Comparison of ENCODE assay signal across 1 cellular context in genomic region chr1:63103682-63104081, GRCh38.
TF ChIP-seq lines count a peak whose summit lies in the region.

No MANE protein-coding gene starts in this region.

TF ChIP-seq in WTC11, 78 proteins besides CTCF, POLR2A, EP300 and RAD21 (continued from another document):
- TF ChIP-seq PREB (CRISPR knock-in tag; IDR thresholded peaks at IDR 0.05; ENCODE audit: borderline replicate concordance): no peak
- no peak for TF ChIP-seq GRHL2 (CRISPR knock-in tag; IDR thresholded peaks at IDR 0.05; ENCODE audit: insufficient replicate concordance, severe bottlenecking)
- no peak for TF ChIP-seq STAT6 (CRISPR knock-in tag; conservative IDR thresholded peaks at IDR 0.05; ENCODE audit: low read depth)
- TF ChIP-seq KAT7 (CRISPR knock-in tag; IDR thresholded peaks at IDR 0.05; ENCODE audit: borderline replicate concordance): no peak
- TF ChIP-seq ARID4B (CRISPR knock-in tag; IDR thresholded peaks at IDR 0.05; ENCODE audit: borderline replicate concordance): no peak
- TF ChIP-seq JAZF1 (CRISPR knock-in tag; IDR thresholded peaks at IDR 0.05): no peak
- TF ChIP-seq GTF2I (CRISPR knock-in tag; conservative IDR thresholded peaks at IDR 0.05): no peak
- TF ChIP-seq ZSCAN18 (CRISPR knock-in tag; IDR thresholded peaks at IDR 0.05): no peak
TF ChIP-seq in WTC11: peak in this region for 0.
